8 cellular contexts compared by ENCODE assay signal in genomic region chr11:57763568-57763967, GRCh38. TPM values are rescaled to one million over a fixed set of nuclear protein-coding genes. Genes with fewer than 3 reads are reported as not detected.
DNase-seq lines count a peak whose midpoint lies in the region; ATAC-seq and TF ChIP-seq lines count a peak whose summit lies in the region.

No MANE protein-coding gene starts in this region.

- H3K4me3 ChIP-seq in AG04450 (ENCODE audit: low read depth, low read length) (peak overlapping the region; percentile 89), Loucy (ENCODE audit: low read length, poor library complexity, severe bottlenecking) (peak overlapping the region; percentile 58), vagina (peak overlapping the region; percentile 54 to 56)

- no peaks in the 10 kb centered on the region for H4K20me1 ChIP-seq in Loucy (ENCODE audit: insufficient read depth, low read length, poor library complexity, severe bottlenecking)

- H3K36me3 ChIP-seq in Loucy (ENCODE audit: insufficient read depth, low read length) (no peaks in the 10 kb centered on the region), vagina (no peaks in the 10 kb centered on the region)

- H3K9ac ChIP-seq in Loucy (ENCODE audit: low read depth, low read length, poor library complexity, severe bottlenecking) = peak overlapping the region; percentile 17

- no peak overlapping the region for H2AFZ ChIP-seq in Loucy (ENCODE audit: low read length)

- intact Hi-C loops in vagina (cut with DNase I) = no loop called here

- DNase-seq in AG04450 (ENCODE audit: low read depth, low spot score) (no peak), dedifferentiated amniotic fluid mesenchymal stem cell (ENCODE audit: extremely low spot score) (peak; percentile 56), memory B cell (ENCODE audit: low spot score in 2 of 2) (no peak), vagina (ENCODE audit: extremely low spot score in 2 of 2) (no peak), NOMO-1 treated with DMSO at 0.1 percent for 48 hours (lab: John Stamatoyannopoulos, UW; ENCODE audit: unreplicated experiment) (no peak)

- no peaks in the 10 kb centered on the region for H3K36me3 Mint-ChIP-seq in memory B cell

- H3F3A ChIP-seq in Loucy (ENCODE audit: low read depth) = no peaks in the 10 kb centered on the region

- TF ChIP-seq POLR2A in vagina (IDR thresholded peaks at IDR 0.05) = no peak

- no peaks in the 10 kb centered on the region for H3K9me2 ChIP-seq in Loucy (replicated peaks; ENCODE audit: low read depth, low read length)

- no peaks in the 10 kb centered on the region for H3K9me3 Mint-ChIP-seq in memory B cell

- H3K27me3 ChIP-seq in AG04450 (ENCODE audit: control insufficient read depth, insufficient read depth, low read length) (no peaks in the 10 kb centered on the region), Loucy (ENCODE audit: insufficient read depth, low read length, poor library complexity, severe bottlenecking) (no peaks in the 10 kb centered on the region), vagina (no peaks in the 10 kb centered on the region)

- H3K4me1 Mint-ChIP-seq in memory B cell = peaks cover 14% of the 10 kb centered on the region

- peaks cover 9% of the 10 kb centered on the region for H3K4me1 ChIP-seq in Loucy (ENCODE audit: insufficient read depth, low read length, poor library complexity, severe bottlenecking)
- peaks cover 47% of the 10 kb centered on the region for H3K4me1 ChIP-seq in vagina

- ATAC-seq in memory B cell (ENCODE audit: low read depth) = no peak
- no peak for ATAC-seq in GM19455 (IDR thresholded peaks at IDR 0.05; ENCODE audit: unreplicated experiment)
- no peak for ATAC-seq in GM21717 (IDR thresholded peaks at IDR 0.05; ENCODE audit: unreplicated experiment)

- CTCF ChIA-PET in AG04450 (lab: Charles Lee) = interaction anchor here (0.8 to 9.9 kb wide), 7 partner anchors 8 to 39 kb away, joined by 5 to 157 read pairs (median 7); partner anchors contain the start of gene BTBD18

- TF ChIP-seq CTCF in AG04450 (IDR thresholded peaks at IDR 0.05; ENCODE audit: low read depth, low read length) = peak; percentile 59
- no peak for TF ChIP-seq CTCF in Loucy (conservative IDR thresholded peaks at IDR 0.05; ENCODE audit: low read length)
- TF ChIP-seq CTCF in vagina (IDR thresholded peaks at IDR 0.05) = peak in 1 of 3 experiments; percentile 21

- no peaks in the 10 kb centered on the region for H3K27me3 Mint-ChIP-seq in memory B cell

- H3K9me3 ChIP-seq in AG04450 (ENCODE audit: control insufficient read depth, insufficient read depth, low read length) (no peaks in the 10 kb centered on the region), Loucy (ENCODE audit: insufficient read depth, low read depth, low read length) (no peaks in the 10 kb centered on the region), vagina (no peaks in the 10 kb centered on the region)

- POLR2A ChIA-PET in AG04450 (lab: Yijun Ruan, JAX) = interaction anchor here (1.2 to 2.6 kb wide), 3 partner anchors 12 to 22 kb away, joined by 5 to 12 read pairs (median 6); partner anchors contain the start of gene SELENOH

- H3K27ac ChIP-seq in AG04450 (ENCODE audit: low read depth, low read length) (no peak overlapping the region), vagina (peak overlapping the region; percentile 91)

- peak overlapping the region; percentile 59 for H3K4me2 ChIP-seq in Loucy (ENCODE audit: low read depth, low read length, poor library complexity, severe bottlenecking)

- H3K4me3 Mint-ChIP-seq in memory B cell = peak overlapping the region; percentile 28

- no peak overlapping the region for H3K27ac Mint-ChIP-seq in memory B cell

- no peaks in the 10 kb centered on the region; the same call in none of the 2 replicates for H3K79me2 ChIP-seq in Loucy (ENCODE audit: insufficient read depth, low read length)

RNA-seq across cellular contexts. Expression of gene CTNND1, which starts 2.0 kb away (rescaled TPM):
- 190 and 191 TPM in 2 replicates for polyA plus RNA-seq in AG04450 (2011; rRNA removed)
- polyA minus RNA-seq in AG04450 (2011; rRNA and poly(A)+ RNA removed) = 509 and 760 TPM in 2 replicates
- total RNA-seq in vagina = 179 TPM

RNA-seq across cellular contexts. Expression of gene BTBD18, which starts 11.9 kb away (rescaled TPM):
- polyA plus RNA-seq in AG04450 (2011; rRNA removed) = not detected in 2 replicates
- polyA minus RNA-seq in AG04450 (2011; rRNA and poly(A)+ RNA removed) = not detected in 2 replicates
- total RNA-seq in vagina = not detected

RNA-seq across cellular contexts. Expression of gene SELENOH, which starts 22.3 kb away (rescaled TPM):
- 94.8 and 104 TPM in 2 replicates for polyA plus RNA-seq in AG04450 (2011; rRNA removed)
- 12.7 and 15.1 TPM in 2 replicates for polyA minus RNA-seq in AG04450 (2011; rRNA and poly(A)+ RNA removed)
- 120 TPM for total RNA-seq in vagina

RNA-seq across cellular contexts. Expression of gene TMX2, which starts 51.2 kb away (rescaled TPM):
- 84.7 and 91.7 TPM in 2 replicates for polyA plus RNA-seq in AG04450 (2011; rRNA removed)
- polyA minus RNA-seq in AG04450 (2011; rRNA and poly(A)+ RNA removed) = 81.4 and 82.7 TPM in 2 replicates
- 44.4 TPM for total RNA-seq in vagina

RNA-seq across cellular contexts. Expression of gene MED19, which starts 51.6 kb away (rescaled TPM):
- 27.5 and 28.8 TPM in 2 replicates for polyA plus RNA-seq in AG04450 (2011; rRNA removed)
- polyA minus RNA-seq in AG04450 (2011; rRNA and poly(A)+ RNA removed) = 7.6 and 11.9 TPM in 2 replicates
- total RNA-seq in vagina = 18.4 TPM
